Comparison of ENCODE assay signal across 1 cellular context in genomic region chr6:119078449-119079287, GRCh38.
A peak's percentile ranks its signal among the peaks of the same experiment; 100 is the strongest.
TF ChIP-seq lines count a peak whose summit lies in the region.

Gene FAM184A (minus strand): TSS chr6:119078664. CDS start chr6:119078299, 365 bp downstream.

TF ChIP-seq in K562, 482 proteins besides CTCF, POLR2A, EP300 and RAD21 (continued from another document):
- no peak for TF ChIP-seq IRF9 (tag; IDR thresholded peaks at IDR 0.05)
- TF ChIP-seq ZNF445 (CRISPR knock-in tag; IDR thresholded peaks at IDR 0.05; ENCODE audit: low read depth), result no peak
- no peak for TF ChIP-seq NR2C2 (CRISPR knock-in tag; IDR thresholded peaks at IDR 0.05)
- TF ChIP-seq NR2C2 (tag; IDR thresholded peaks at IDR 0.05), result peak; percentile 51; the same call in 1 of the 2 replicates
- TF ChIP-seq ETV6 (IDR thresholded peaks at IDR 0.05; ENCODE audit: borderline replicate concordance in 1 of 2, low read depth in 2 of 2, low read length in 1 of 2), result no peak
- TF ChIP-seq ETV6 (CRISPR knock-in tag; IDR thresholded peaks at IDR 0.05; ENCODE audit: borderline replicate concordance), result peak; percentile 71; the same call in 1 of the 2 replicates
- TF ChIP-seq EHMT2 (IDR thresholded peaks at IDR 0.05), result no peak
- no peak; the same call in 1 of the 2 replicates for TF ChIP-seq HLTF (IDR thresholded peaks at IDR 0.05)
- TF ChIP-seq CHD2 (IDR thresholded peaks at IDR 0.05; ENCODE audit: low read depth, low read length), result peak; percentile 87
- TF ChIP-seq ZNF316 (IDR thresholded peaks at IDR 0.05), result no peak
- no peak for TF ChIP-seq DDX20 (tag; IDR thresholded peaks at IDR 0.05; ENCODE audit: low read depth)
- TF ChIP-seq CEBPG (CRISPR knock-in tag; IDR thresholded peaks at IDR 0.05), result no peak
- no peak for TF ChIP-seq CEBPG (tag; conservative IDR thresholded peaks at IDR 0.05 in 1 of 2, IDR thresholded peaks at IDR 0.05 in 1 of 2)
- no peak for TF ChIP-seq ZZZ3 (IDR thresholded peaks at IDR 0.05)
- peak; percentile 59 for TF ChIP-seq CCNT2 (IDR thresholded peaks at IDR 0.05; ENCODE audit: borderline replicate concordance, extremely low read depth, insufficient read length, low read depth, low read length)
- 0 out of 2 replicates have a peak, but pooled peaks have one; percentile 18 for TF ChIP-seq NKRF (IDR thresholded peaks at IDR 0.05; ENCODE audit: borderline replicate concordance)
- TF ChIP-seq SMARCC2 (IDR thresholded peaks at IDR 0.05; ENCODE audit: low read depth), result no peak
- TF ChIP-seq E2F1 (CRISPR knock-in tag; IDR thresholded peaks at IDR 0.05), result peak; percentile 73; the same call in 1 of the 2 replicates
- no peak for TF ChIP-seq HES1 (IDR thresholded peaks at IDR 0.05; ENCODE audit: low read depth)
- TF ChIP-seq ZBTB12 (CRISPR knock-in tag; IDR thresholded peaks at IDR 0.05), result 0 out of 2 replicates have a peak, but pooled peaks have one; percentile 34
- no peak for TF ChIP-seq CREB3 (tag; conservative IDR thresholded peaks at IDR 0.05; ENCODE audit: low read depth)
- no peak for TF ChIP-seq HNRNPH1 (optimal IDR thresholded peaks at IDR 0.05; ENCODE audit: low read depth, low read length)
- no peak for TF ChIP-seq BRF1 (IDR thresholded peaks at IDR 0.05; ENCODE audit: borderline replicate concordance, extremely low read depth, insufficient read length)
- no peak for TF ChIP-seq FOS (IDR thresholded peaks at IDR 0.05; ENCODE audit: extremely low read depth, insufficient read length)
- no peak for TF ChIP-seq KAT2B (IDR thresholded peaks at IDR 0.05; ENCODE audit: low read depth, low read length)
- 0 out of 2 replicates have a peak, but pooled peaks have one; percentile 3 for TF ChIP-seq STAT5A (IDR thresholded peaks at IDR 0.05; ENCODE audit: borderline replicate concordance, low read length)
- no peak for TF ChIP-seq GTF2B (IDR thresholded peaks at IDR 0.05; ENCODE audit: extremely low read depth, insufficient read length)
- 0 out of 4 replicates have a peak, but pooled peaks of 1 of the 2 experiments have one; percentile 29 for TF ChIP-seq FOXA3 (CRISPR knock-in tag; conservative IDR thresholded peaks at IDR 0.05 in 1 of 2, IDR thresholded peaks at IDR 0.05 in 1 of 2)
- TF ChIP-seq MTF1 (CRISPR knock-in tag; IDR thresholded peaks at IDR 0.05; ENCODE audit: borderline replicate concordance), result no peak
- peak in 1 of 2 experiments; percentile 77; a peak in 2 of 4 replicates for TF ChIP-seq MLLT1 (IDR thresholded peaks at IDR 0.05)
- TF ChIP-seq SAFB (IDR thresholded peaks at IDR 0.05; ENCODE audit: borderline replicate concordance, low read depth, low read length), result peak; percentile 71; the same call in 1 of the 2 replicates
- no peak for TF ChIP-seq LCOR (CRISPR knock-in tag; IDR thresholded peaks at IDR 0.05)
- TF ChIP-seq KLF1 (tag; IDR thresholded peaks at IDR 0.05), result no peak
- TF ChIP-seq RBM22 (IDR thresholded peaks at IDR 0.05; ENCODE audit: low read depth, low read length, poor library complexity, severe bottlenecking), result no peak
- no peak for TF ChIP-seq ZNF3 (CRISPR knock-in tag; IDR thresholded peaks at IDR 0.05)
- peak; percentile 56 for TF ChIP-seq SMAD4 (CRISPR knock-in tag; conservative IDR thresholded peaks at IDR 0.05)
- no peak for TF ChIP-seq PCBP2 (IDR thresholded peaks at IDR 0.05; ENCODE audit: low read depth, low read length, poor library complexity, severe bottlenecking)
- no peak for TF ChIP-seq NCOA4 (IDR thresholded peaks at IDR 0.05; ENCODE audit: partially characterized antibody)
- TF ChIP-seq VEZF1 (CRISPR knock-in tag; IDR thresholded peaks at IDR 0.05), result no peak; the same call in 1 of the 2 replicates
- no peak for TF ChIP-seq ZNF512 (tag; IDR thresholded peaks at IDR 0.05)
- peak; percentile 29; the same call in 1 of the 2 replicates for TF ChIP-seq ZC3H4 (CRISPR knock-in tag; IDR thresholded peaks at IDR 0.05; ENCODE audit: borderline replicate concordance)
- no peak for TF ChIP-seq USF2 (CRISPR knock-in tag; IDR thresholded peaks at IDR 0.05)
